In the genomic region with DNA sequence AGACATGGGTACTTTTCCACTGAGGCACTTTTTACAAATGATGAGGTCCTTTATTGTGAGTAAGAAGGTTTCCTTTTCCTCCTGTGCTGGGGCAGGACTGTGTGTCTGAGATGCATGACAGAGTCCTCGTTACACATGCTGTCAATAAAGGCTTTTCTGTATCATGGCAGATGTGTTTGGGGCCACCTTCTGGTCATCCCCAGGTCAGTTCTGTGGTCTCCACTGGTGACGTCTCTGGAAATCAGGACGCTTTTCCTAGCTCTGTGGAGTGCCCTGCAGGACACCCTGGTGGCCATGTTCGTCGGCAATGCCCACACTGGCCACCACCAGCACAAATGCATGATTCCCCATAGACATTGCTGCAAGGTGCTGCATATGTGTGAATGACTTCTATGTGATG, we compare ENCODE assay signal across 1 cellular context.
TF ChIP-seq lines count a peak whose summit lies in the region.

No MANE protein-coding gene starts in this region.

TF ChIP-seq in K562, 482 proteins besides CTCF, POLR2A, EP300 and RAD21 (continued from another document and continues in another):
- TF ChIP-seq KLF6 (CRISPR knock-in tag; IDR thresholded peaks at IDR 0.05; ENCODE audit: borderline replicate concordance) (no peak), HNRNPH1 (optimal IDR thresholded peaks at IDR 0.05; ENCODE audit: low read depth, low read length) (no peak), ZNF133 (CRISPR knock-in tag; IDR thresholded peaks at IDR 0.05) (no peak), ADNP (tag; IDR thresholded peaks at IDR 0.05) (no peak), EHMT2 (IDR thresholded peaks at IDR 0.05) (no peak), FOS (IDR thresholded peaks at IDR 0.05; ENCODE audit: extremely low read depth, insufficient read length) (no peak), DDX20 (tag; IDR thresholded peaks at IDR 0.05; ENCODE audit: low read depth) (no peak), TAF1 (IDR thresholded peaks at IDR 0.05; ENCODE audit: control insufficient read depth, extremely low read depth, insufficient read depth, low read length, severe bottlenecking) (peak; percentile 19), TSC22D4 (tag; IDR thresholded peaks at IDR 0.05) (no peak), ESRRB (CRISPR knock-in tag; IDR thresholded peaks at IDR 0.05; ENCODE audit: borderline replicate concordance) (no peak), SRSF3 (IDR thresholded peaks at IDR 0.05; ENCODE audit: insufficient read depth, low read length) (no peak), MYC (IDR thresholded peaks at IDR 0.05; ENCODE audit: low read depth, low read length) (peak; percentile 76), MYC (CRISPR knock-in tag; IDR thresholded peaks at IDR 0.05; ENCODE audit: borderline replicate concordance, low read depth) (no peak), PCBP2 (IDR thresholded peaks at IDR 0.05; ENCODE audit: low read depth, low read length, poor library complexity, severe bottlenecking) (no peak), ZBTB1 (CRISPR knock-in tag; IDR thresholded peaks at IDR 0.05; ENCODE audit: borderline replicate concordance, low read depth) (peak; percentile 51; the same call in 1 of the 2 replicates), YY1 (IDR thresholded peaks at IDR 0.05; ENCODE audit: borderline replicate concordance in 1 of 3, control insufficient read depth in 1 of 3, extremely low read depth in 1 of 3, insufficient read depth in 3 of 3, insufficient read length in 1 of 3, insufficient replicate concordance in 2 of 3, low read depth in 1 of 3, low read length in 2 of 3) (peak in 1 of 3 experiments; percentile 71), HDAC1 (IDR thresholded peaks at IDR 0.05) (peak in 1 of 2 experiments; percentile 66; a peak in 2 of 4 replicates), ZBED1 (IDR thresholded peaks at IDR 0.05) (no peak), TEAD4 (IDR thresholded peaks at IDR 0.05; ENCODE audit: low read length) (peak; percentile 36), TEAD4 (CRISPR knock-in tag; IDR thresholded peaks at IDR 0.05; ENCODE audit: borderline replicate concordance) (no peak), LEF1 (IDR thresholded peaks at IDR 0.05) (no peak), ELF1 (tag; IDR thresholded peaks at IDR 0.05) (no peak), MAFG (tag; conservative IDR thresholded peaks at IDR 0.05) (no peak), NCOA6 (IDR thresholded peaks at IDR 0.05) (no peak), ZFP30 (CRISPR knock-in tag; IDR thresholded peaks at IDR 0.05; ENCODE audit: borderline replicate concordance) (no peak), MED1 (CRISPR knock-in tag; IDR thresholded peaks at IDR 0.05; ENCODE audit: borderline replicate concordance) (no peak), SNIP1 (IDR thresholded peaks at IDR 0.05; ENCODE audit: low read depth) (no peak), KDM4B (IDR thresholded peaks at IDR 0.05; ENCODE audit: borderline replicate concordance in 2 of 2, low read depth in 1 of 2) (no peak), ZNF282 (CRISPR knock-in tag; IDR thresholded peaks at IDR 0.05) (no peak), RBM25 (IDR thresholded peaks at IDR 0.05; ENCODE audit: low read depth, low read length, severe bottlenecking) (no peak), FOXP1 (CRISPR knock-in tag; IDR thresholded peaks at IDR 0.05) (no peak)
- TF ChIP-seq, protein P1, sequence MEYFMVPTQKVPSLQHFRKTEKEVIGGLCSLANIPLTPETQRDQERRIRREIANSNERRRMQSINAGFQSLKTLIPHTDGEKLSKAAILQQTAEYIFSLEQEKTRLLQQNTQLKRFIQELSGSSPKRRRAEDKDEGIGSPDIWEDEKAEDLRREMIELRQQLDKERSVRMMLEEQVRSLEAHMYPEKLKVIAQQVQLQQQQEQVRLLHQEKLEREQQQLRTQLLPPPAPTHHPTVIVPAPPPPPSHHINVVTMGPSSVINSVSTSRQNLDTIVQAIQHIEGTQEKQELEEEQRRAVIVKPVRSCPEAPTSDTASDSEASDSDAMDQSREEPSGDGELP (CRISPR knock-in tag; IDR thresholded peaks at IDR 0.05; ENCODE audit: borderline replicate concordance) = peak; percentile 47; the same call in 1 of the 2 replicates
- TF ChIP-seq, protein P2, sequence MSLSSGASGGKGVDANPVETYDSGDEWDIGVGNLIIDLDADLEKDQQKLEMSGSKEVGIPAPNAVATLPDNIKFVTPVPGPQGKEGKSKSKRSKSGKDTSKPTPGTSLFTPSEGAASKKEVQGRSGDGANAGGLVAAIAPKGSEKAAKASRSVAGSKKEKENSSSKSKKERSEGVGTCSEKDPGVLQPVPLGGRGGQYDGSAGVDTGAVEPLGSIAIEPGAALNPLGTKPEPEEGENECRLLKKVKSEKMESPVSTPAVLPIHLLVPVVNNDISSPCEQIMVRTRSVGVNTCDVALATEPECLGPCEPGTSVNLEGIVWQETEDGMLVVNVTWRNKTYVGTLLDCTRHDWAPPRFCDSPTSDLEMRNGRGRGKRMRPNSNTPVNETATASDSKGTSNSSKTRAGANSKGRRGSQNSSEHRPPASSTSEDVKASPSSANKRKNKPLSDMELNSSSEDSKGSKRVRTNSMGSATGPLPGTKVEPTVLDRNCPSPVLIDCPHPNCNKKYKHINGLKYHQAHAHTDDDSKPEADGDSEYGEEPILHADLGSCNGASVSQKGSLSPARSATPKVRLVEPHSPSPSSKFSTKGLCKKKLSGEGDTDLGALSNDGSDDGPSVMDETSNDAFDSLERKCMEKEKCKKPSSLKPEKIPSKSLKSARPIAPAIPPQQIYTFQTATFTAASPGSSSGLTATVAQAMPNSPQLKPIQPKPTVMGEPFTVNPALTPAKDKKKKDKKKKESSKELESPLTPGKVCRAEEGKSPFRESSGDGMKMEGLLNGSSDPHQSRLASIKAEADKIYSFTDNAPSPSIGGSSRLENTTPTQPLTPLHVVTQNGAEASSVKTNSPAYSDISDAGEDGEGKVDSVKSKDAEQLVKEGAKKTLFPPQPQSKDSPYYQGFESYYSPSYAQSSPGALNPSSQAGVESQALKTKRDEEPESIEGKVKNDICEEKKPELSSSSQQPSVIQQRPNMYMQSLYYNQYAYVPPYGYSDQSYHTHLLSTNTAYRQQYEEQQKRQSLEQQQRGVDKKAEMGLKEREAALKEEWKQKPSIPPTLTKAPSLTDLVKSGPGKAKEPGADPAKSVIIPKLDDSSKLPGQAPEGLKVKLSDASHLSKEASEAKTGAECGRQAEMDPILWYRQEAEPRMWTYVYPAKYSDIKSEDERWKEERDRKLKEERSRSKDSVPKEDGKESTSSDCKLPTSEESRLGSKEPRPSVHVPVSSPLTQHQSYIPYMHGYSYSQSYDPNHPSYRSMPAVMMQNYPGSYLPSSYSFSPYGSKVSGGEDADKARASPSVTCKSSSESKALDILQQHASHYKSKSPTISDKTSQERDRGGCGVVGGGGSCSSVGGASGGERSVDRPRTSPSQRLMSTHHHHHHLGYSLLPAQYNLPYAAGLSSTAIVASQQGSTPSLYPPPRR (CRISPR knock-in tag; IDR thresholded peaks at IDR 0.05; ENCODE audit: borderline replicate concordance) = no peak
- TF ChIP-seq, protein P3, sequence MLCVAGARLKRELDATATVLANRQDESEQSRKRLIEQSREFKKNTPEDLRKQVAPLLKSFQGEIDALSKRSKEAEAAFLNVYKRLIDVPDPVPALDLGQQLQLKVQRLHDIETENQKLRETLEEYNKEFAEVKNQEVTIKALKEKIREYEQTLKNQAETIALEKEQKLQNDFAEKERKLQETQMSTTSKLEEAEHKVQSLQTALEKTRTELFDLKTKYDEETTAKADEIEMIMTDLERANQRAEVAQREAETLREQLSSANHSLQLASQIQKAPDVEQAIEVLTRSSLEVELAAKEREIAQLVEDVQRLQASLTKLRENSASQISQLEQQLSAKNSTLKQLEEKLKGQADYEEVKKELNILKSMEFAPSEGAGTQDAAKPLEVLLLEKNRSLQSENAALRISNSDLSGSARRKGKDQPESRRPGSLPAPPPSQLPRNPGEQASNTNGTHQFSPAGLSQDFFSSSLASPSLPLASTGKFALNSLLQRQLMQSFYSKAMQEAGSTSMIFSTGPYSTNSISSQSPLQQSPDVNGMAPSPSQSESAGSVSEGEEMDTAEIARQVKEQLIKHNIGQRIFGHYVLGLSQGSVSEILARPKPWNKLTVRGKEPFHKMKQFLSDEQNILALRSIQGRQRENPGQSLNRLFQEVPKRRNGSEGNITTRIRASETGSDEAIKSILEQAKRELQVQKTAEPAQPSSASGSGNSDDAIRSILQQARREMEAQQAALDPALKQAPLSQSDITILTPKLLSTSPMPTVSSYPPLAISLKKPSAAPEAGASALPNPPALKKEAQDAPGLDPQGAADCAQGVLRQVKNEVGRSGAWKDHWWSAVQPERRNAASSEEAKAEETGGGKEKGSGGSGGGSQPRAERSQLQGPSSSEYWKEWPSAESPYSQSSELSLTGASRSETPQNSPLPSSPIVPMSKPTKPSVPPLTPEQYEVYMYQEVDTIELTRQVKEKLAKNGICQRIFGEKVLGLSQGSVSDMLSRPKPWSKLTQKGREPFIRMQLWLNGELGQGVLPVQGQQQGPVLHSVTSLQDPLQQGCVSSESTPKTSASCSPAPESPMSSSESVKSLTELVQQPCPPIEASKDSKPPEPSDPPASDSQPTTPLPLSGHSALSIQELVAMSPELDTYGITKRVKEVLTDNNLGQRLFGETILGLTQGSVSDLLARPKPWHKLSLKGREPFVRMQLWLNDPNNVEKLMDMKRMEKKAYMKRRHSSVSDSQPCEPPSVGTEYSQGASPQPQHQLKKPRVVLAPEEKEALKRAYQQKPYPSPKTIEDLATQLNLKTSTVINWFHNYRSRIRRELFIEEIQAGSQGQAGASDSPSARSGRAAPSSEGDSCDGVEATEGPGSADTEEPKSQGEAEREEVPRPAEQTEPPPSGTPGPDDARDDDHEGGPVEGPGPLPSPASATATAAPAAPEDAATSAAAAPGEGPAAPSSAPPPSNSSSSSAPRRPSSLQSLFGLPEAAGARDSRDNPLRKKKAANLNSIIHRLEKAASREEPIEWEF (CRISPR knock-in tag; IDR thresholded peaks at IDR 0.05) = 0 out of 2 replicates have a peak, but pooled peaks have one; percentile 16
- TF ChIP-seq, protein P4, sequence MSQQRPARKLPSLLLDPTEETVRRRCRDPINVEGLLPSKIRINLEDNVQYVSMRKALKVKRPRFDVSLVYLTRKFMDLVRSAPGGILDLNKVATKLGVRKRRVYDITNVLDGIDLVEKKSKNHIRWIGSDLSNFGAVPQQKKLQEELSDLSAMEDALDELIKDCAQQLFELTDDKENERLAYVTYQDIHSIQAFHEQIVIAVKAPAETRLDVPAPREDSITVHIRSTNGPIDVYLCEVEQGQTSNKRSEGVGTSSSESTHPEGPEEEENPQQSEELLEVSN (IDR thresholded peaks at IDR 0.05; ENCODE audit: borderline replicate concordance in 1 of 2, extremely low read depth in 1 of 2, insufficient read depth in 1 of 2, insufficient read length in 1 of 2, low read depth in 1 of 2, low read length in 1 of 2, poor library complexity in 1 of 2, severe bottlenecking in 1 of 2) = no peak
- TF ChIP-seq, protein P5, sequence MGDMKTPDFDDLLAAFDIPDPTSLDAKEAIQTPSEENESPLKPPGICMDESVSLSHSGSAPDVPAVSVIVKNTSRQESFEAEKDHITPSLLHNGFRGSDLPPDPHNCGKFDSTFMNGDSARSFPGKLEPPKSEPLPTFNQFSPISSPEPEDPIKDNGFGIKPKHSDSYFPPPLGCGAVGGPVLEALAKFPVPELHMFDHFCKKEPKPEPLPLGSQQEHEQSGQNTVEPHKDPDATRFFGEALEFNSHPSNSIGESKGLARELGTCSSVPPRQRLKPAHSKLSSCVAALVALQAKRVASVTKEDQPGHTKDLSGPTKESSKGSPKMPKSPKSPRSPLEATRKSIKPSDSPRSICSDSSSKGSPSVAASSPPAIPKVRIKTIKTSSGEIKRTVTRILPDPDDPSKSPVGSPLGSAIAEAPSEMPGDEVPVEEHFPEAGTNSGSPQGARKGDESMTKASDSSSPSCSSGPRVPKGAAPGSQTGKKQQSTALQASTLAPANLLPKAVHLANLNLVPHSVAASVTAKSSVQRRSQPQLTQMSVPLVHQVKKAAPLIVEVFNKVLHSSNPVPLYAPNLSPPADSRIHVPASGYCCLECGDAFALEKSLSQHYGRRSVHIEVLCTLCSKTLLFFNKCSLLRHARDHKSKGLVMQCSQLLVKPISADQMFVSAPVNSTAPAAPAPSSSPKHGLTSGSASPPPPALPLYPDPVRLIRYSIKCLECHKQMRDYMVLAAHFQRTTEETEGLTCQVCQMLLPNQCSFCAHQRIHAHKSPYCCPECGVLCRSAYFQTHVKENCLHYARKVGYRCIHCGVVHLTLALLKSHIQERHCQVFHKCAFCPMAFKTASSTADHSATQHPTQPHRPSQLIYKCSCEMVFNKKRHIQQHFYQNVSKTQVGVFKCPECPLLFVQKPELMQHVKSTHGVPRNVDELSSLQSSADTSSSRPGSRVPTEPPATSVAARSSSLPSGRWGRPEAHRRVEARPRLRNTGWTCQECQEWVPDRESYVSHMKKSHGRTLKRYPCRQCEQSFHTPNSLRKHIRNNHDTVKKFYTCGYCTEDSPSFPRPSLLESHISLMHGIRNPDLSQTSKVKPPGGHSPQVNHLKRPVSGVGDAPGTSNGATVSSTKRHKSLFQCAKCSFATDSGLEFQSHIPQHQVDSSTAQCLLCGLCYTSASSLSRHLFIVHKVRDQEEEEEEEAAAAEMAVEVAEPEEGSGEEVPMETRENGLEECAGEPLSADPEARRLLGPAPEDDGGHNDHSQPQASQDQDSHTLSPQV (IDR thresholded peaks at IDR 0.05) = peak; percentile 93
- TF ChIP-seq, protein P6, sequence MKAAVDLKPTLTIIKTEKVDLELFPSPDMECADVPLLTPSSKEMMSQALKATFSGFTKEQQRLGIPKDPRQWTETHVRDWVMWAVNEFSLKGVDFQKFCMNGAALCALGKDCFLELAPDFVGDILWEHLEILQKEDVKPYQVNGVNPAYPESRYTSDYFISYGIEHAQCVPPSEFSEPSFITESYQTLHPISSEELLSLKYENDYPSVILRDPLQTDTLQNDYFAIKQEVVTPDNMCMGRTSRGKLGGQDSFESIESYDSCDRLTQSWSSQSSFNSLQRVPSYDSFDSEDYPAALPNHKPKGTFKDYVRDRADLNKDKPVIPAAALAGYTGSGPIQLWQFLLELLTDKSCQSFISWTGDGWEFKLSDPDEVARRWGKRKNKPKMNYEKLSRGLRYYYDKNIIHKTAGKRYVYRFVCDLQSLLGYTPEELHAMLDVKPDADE (conservative IDR thresholded peaks at IDR 0.05; ENCODE audit: control insufficient read depth, low read depth, low read length) = no peak; the same call in 1 of the 2 replicates
- TF ChIP-seq, protein P7, sequence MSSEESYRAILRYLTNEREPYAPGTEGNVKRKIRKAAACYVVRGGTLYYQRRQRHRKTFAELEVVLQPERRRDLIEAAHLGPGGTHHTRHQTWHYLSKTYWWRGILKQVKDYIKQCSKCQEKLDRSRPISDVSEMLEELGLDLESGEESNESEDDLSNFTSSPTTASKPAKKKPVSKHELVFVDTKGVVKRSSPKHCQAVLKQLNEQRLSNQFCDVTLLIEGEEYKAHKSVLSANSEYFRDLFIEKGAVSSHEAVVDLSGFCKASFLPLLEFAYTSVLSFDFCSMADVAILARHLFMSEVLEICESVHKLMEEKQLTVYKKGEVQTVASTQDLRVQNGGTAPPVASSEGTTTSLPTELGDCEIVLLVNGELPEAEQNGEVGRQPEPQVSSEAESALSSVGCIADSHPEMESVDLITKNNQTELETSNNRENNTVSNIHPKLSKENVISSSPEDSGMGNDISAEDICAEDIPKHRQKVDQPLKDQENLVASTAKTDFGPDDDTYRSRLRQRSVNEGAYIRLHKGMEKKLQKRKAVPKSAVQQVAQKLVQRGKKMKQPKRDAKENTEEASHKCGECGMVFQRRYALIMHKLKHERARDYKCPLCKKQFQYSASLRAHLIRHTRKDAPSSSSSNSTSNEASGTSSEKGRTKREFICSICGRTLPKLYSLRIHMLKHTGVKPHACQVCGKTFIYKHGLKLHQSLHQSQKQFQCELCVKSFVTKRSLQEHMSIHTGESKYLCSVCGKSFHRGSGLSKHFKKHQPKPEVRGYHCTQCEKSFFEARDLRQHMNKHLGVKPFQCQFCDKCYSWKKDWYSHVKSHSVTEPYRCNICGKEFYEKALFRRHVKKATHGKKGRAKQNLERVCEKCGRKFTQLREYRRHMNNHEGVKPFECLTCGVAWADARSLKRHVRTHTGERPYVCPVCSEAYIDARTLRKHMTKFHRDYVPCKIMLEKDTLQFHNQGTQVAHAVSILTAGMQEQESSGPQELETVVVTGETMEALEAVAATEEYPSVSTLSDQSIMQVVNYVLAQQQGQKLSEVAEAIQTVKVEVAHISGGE (CRISPR knock-in tag; IDR thresholded peaks at IDR 0.05) = no peak; a peak in 1 of 6 replicates
